Comparison of ENCODE assay signal across 1 cellular context in the genomic region with DNA sequence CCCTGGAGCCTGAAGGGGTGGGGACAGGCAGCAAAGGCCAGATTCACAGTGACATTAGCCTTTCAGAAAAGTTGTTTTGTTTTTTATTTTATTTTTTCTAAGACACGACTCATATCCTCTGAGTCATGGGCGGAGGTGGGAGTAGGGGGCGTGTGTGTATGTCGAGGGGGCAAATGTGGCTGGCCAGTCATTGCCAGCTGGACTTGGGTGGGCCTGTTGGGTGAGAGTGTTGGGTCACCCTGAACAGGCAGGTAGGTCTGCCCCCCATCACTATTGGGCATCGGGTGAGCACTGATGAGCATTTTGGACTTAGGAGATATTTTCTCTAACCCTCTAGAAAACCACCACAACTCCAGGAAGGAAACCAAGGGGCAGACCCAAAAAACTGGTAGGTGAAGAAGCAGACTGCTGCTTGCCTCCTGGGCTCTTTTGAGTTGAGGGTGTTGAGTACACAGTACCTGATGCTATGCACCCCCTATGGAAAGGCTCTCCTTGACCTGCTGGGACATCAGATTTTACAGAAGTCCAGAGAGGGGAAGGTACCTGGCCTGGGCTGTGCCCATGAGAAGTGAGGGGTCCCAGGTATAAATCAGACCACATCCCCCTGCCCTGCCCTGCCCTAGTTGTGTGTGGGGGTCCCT.
TF ChIP-seq lines count a peak whose summit lies in the region.

No MANE protein-coding gene starts in this region.

TF ChIP-seq in K562, 482 proteins besides CTCF, POLR2A, EP300 and RAD21 (continued from another document):
- peak; percentile 58 for TF ChIP-seq ZNF592 (IDR thresholded peaks at IDR 0.05)
- TF ChIP-seq MTA1 (IDR thresholded peaks at IDR 0.05; ENCODE audit: borderline replicate concordance) = no peak
- no peak for TF ChIP-seq ZNF830 (CRISPR knock-in tag; IDR thresholded peaks at IDR 0.05)
- TF ChIP-seq ZNF184 (CRISPR knock-in tag; IDR thresholded peaks at IDR 0.05) = no peak
- TF ChIP-seq, protein P1, sequence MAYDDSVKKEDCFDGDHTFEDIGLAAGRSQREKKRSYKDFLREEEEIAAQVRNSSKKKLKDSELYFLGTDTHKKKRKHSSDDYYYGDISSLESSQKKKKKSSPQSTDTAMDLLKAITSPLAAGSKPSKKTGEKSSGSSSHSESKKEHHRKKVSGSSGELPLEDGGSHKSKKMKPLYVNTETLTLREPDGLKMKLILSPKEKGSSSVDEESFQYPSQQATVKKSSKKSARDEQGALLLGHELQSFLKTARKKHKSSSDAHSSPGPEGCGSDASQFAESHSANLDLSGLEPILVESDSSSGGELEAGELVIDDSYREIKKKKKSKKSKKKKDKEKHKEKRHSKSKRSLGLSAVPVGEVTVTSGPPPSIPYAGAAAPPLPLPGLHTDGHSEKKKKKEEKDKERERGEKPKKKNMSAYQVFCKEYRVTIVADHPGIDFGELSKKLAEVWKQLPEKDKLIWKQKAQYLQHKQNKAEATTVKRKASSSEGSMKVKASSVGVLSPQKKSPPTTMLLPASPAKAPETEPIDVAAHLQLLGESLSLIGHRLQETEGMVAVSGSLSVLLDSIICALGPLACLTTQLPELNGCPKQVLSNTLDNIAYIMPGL (CRISPR knock-in tag; IDR thresholded peaks at IDR 0.05) = no peak
- TF ChIP-seq TCF3 (CRISPR knock-in tag; IDR thresholded peaks at IDR 0.05) = no peak
- TF ChIP-seq EGR1 (conservative IDR thresholded peaks at IDR 0.05) = peak; percentile 97
- TF ChIP-seq ATF3 (IDR thresholded peaks at IDR 0.05) = peak; percentile 77
- 0 out of 2 replicates have a peak, but pooled peaks have one; percentile 29 for TF ChIP-seq ATF3 (CRISPR knock-in tag; conservative IDR thresholded peaks at IDR 0.05)
- no peak for TF ChIP-seq FOXA3 (CRISPR knock-in tag; conservative IDR thresholded peaks at IDR 0.05 in 1 of 2, IDR thresholded peaks at IDR 0.05 in 1 of 2)
- TF ChIP-seq FOXK1 (CRISPR knock-in tag; IDR thresholded peaks at IDR 0.05; ENCODE audit: borderline replicate concordance) = no peak
- no peak for TF ChIP-seq BMI1 (IDR thresholded peaks at IDR 0.05; ENCODE audit: low read length)
- TF ChIP-seq ZBTB2 (IDR thresholded peaks at IDR 0.05) = no peak
- TF ChIP-seq MCM5 (IDR thresholded peaks at IDR 0.05; ENCODE audit: low read depth) = no peak
- no peak for TF ChIP-seq SMAD2 (IDR thresholded peaks at IDR 0.05; ENCODE audit: low read depth, low read length)
- TF ChIP-seq ZBTB26 (CRISPR knock-in tag; IDR thresholded peaks at IDR 0.05) = 0 out of 2 replicates have a peak, but pooled peaks have one; percentile 36
- TF ChIP-seq FOXO4 (CRISPR knock-in tag; IDR thresholded peaks at IDR 0.05) = no peak
- TF ChIP-seq MAX (CRISPR knock-in tag; IDR thresholded peaks at IDR 0.05) = 0 out of 2 replicates have a peak, but pooled peaks have one; percentile 21
- TF ChIP-seq SMARCE1 (IDR thresholded peaks at IDR 0.05) = peak; percentile 77; the same call in 1 of the 2 replicates
